31 cellular contexts compared by ENCODE assay signal in the genomic region with DNA sequence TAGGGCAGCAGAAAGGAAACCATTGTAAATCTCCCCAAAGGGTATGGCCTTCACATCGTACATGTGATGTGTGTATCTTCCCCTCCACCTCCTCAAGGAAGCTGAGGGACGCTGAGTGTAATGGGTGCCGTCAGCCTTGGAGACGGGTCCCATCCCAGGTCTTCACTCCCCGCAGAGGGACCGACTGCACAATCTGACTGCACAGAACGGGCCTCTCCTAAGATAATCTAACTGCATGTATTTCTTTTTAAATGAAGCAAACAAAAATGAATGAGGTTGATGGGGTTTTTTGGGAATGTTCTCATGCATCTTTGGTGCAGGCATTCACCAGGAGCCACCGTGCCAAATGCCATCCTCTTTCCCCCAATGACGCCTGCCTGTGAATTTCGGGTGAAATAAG.
"Had no signal": no experiment of that assay in that cellular context is flagged by ENCODE, and none has a peak within 500 bp of the region (broad histone marks: within the 10 kb centered on the region; RNA-seq: fewer than 3 reads in every experiment).

No MANE protein-coding gene starts in this region.

- DNase-seq: activated B cell treated with CpG ODN at 0.5 μM for 24 hours; activated CD4-positive, alpha-beta memory T cell treated with anti-CD3 and anti-CD28 coated beads for 36 hours; activated CD4-positive, alpha-beta T cell treated with anti-CD3 and anti-CD28 coated beads for 4 hours; activated CD4-positive, alpha-beta T cell treated with anti-CD3 and anti-CD28 coated beads, Interleukin-2, amount 10 ng/mL, durations not matched to agents 24 days and 14 days; activated CD4-positive, alpha-beta T cell treated with anti-CD3 and anti-CD28 coated beads, Interleukin-2, amount 50 U/mL, for 1 hour; activated CD4-positive, alpha-beta T cell treated with anti-CD3 and anti-CD28 coated beads, Interleukin-2, amount 50 U/mL, for 4 hours; activated CD4-positive, CD25-positive, alpha-beta regulatory T cell treated with anti-CD3 and anti-CD28 coated beads, Interleukin-2, amount 50 U/mL, for 72 hours; activated CD8-positive, alpha-beta memory T cell treated with anti-CD3 and anti-CD28 coated beads, Interleukin-2, amount 50 U/mL, for 4 hours; activated CD8-positive, alpha-beta T cell treated with anti-CD3 and anti-CD28 coated beads for 36 hours; activated effector memory CD4-positive, alpha-beta T cell treated with anti-CD3 and anti-CD28 coated beads, Interleukin-2, amount 50 U/mL, for 16 hours; activated gamma-delta T cell treated with Interleukin-2 at 50 U/mL for 16 hours; activated naive CD4-positive, alpha-beta T cell; activated naive CD4-positive, alpha-beta T cell treated with anti-CD3 and anti-CD28 coated beads for 36 hours; activated naive CD4-positive, alpha-beta T cell treated with anti-CD3 and anti-CD28 coated beads, Interleukin-2, amount 50 U/mL, for 16 hours; activated naive CD8-positive, alpha-beta T cell treated with anti-CD3 and anti-CD28 coated beads for 36 hours; activated T-cell treated with anti-CD3 and anti-CD28 coated beads for 4 hours; activated T-cell treated with anti-CD3 and anti-CD28 coated beads, Interleukin-2, amount 50 U/mL, for 1 hour; activated T-cell treated with anti-CD3 and anti-CD28 coated beads, Interleukin-2, amount 50 U/mL, for 4 hours; activated T-cell treated with anti-CD3 and anti-CD28 coated beads, Interleukin-2, amount 50 U/mL, for 72 hours; adrenal gland; amniotic stem cell; body of pancreas; brain microvascular endothelial cell; caudate nucleus; cerebellar nuclear complex; T-helper 2 cell; T-helper 9 cell had no signal

- H3K36me3 ChIP-seq: adrenal gland, brain microvascular endothelial cell, breast epithelium had no signal

- H3K4me1 ChIP-seq: adrenal gland had no signal

- H3K9me3 ChIP-seq: adrenal gland, body of pancreas, breast epithelium had no signal

- H3K27me3 ChIP-seq: adrenal gland, body of pancreas, brain microvascular endothelial cell had no signal

- H3K27ac ChIP-seq: adrenal gland, body of pancreas, brain microvascular endothelial cell, breast epithelium, VCaP had no signal

- ATAC-seq: activated CD8-positive, alpha-beta T cell treated with anti-CD3 and anti-CD28 coated beads for 36 hours; activated naive CD4-positive, alpha-beta T cell treated with anti-CD3 and anti-CD28 coated beads, Interleukin-2, amount 50 U/mL, for 72 hours; activated T-cell treated with anti-CD3 and anti-CD28 coated beads, Interleukin-2, amount 50 U/mL, for 4 hours; activated T-cell treated with anti-CD3 and anti-CD28 coated beads, Interleukin-2, amount 50 U/mL, for 72 hours; activated T-helper 17 cell treated with anti-CD3 and anti-CD28 coated beads, Interleukin-2, amount 50 U/mL, for 72 hours; body of pancreas had no signal

- H3K4me3 ChIP-seq: adrenal gland, body of pancreas, breast epithelium had no signal
